In genomic region chr3:37054370-37054769, GRCh38 we compare ENCODE assay signal across 8 cellular contexts.
DNase-seq lines count a peak whose midpoint lies in the region; TF ChIP-seq lines count a peak whose summit lies in the region.

No MANE protein-coding gene starts in this region.

- TF ChIP-seq CTCF in GM13977 (IDR thresholded peaks at IDR 0.05; ENCODE audit: extremely low read depth, insufficient read depth, missing control alignments): no peak

- peak overlapping the region; percentile 88 for H3K27ac ChIP-seq in GM23248

- H3K9me3 Mint-ChIP-seq in stimulated activated naive CD8-positive, alpha-beta T cell treated with anti-CD3 and anti-CD28 coated beads, Interleukin-15, Interleukin-2, amounts not matched to agents 100 ng/mL and 50 ng/mL, for 24 hours: no peaks in the 10 kb centered on the region

- no peaks in the 10 kb centered on the region for H3K27me3 Mint-ChIP-seq in stimulated activated naive CD8-positive, alpha-beta T cell treated with anti-CD3 and anti-CD28 coated beads, Interleukin-15, Interleukin-2, amounts not matched to agents 100 ng/mL and 50 ng/mL, for 24 hours

- peaks cover 62% of the 10 kb centered on the region for H3F3A ChIP-seq in GM23248 (ENCODE audit: insufficient read depth)

- peak overlapping the region; percentile 95 for H3K27ac Mint-ChIP-seq in stimulated activated naive CD8-positive, alpha-beta T cell treated with anti-CD3 and anti-CD28 coated beads, Interleukin-15, Interleukin-2, amounts not matched to agents 100 ng/mL and 50 ng/mL, for 24 hours

- peaks cover 39% of the 10 kb centered on the region for H3K4me1 ChIP-seq in GM23248 (ENCODE audit: insufficient read depth)

- peaks cover 8% of the 10 kb centered on the region; the same call in 1 of the 2 replicates for H3K79me2 ChIP-seq in GM23248 (ENCODE audit: insufficient read depth)

- H4K20me1 ChIP-seq in GM23248 (ENCODE audit: insufficient read depth): no peaks in the 10 kb centered on the region

- H3K4me2 ChIP-seq in GM23248 (ENCODE audit: unreplicated experiment): peak overlapping the region; percentile 30

- peaks cover 77% of the 10 kb centered on the region for H3K36me3 ChIP-seq in GM23248 (ENCODE audit: low read depth)

- H3K9ac ChIP-seq in GM23248: peak overlapping the region; percentile 55

- no peaks in the 10 kb centered on the region for H3K9me3 ChIP-seq in GM23248 (ENCODE audit: low read depth)

- peak; percentile 56 for DNase-seq in GM13977 (ENCODE audit: low spot score)
- DNase-seq in GM23248: peak; percentile 95
- DNase-seq in MV-4-11 (lab: John Stamatoyannopoulos, UW): peak; percentile 89
- DNase-seq in fibroblast of gingiva (ENCODE audit: low read depth): peak; percentile 94
- DNase-seq in iPS-NIHi11 (ENCODE audit: low spot score): no peak
- no peak for DNase-seq in NCI-H2196 (lab: John Stamatoyannopoulos, UW; ENCODE audit: unreplicated experiment)
- DNase-seq in NCI-H510A treated with DMSO at 0.1 percent for 48 hours (lab: John Stamatoyannopoulos, UW): no peak

- 0 to 3% methylated on average over 3 of the region's 3 CpGs for WGBS in GM23248 (ENCODE audit: low coverage in 1 of 2, low lambda C conversion rate in 2 of 2, missing lambda C conversion rate in 2 of 2), 2 experiments

- peak overlapping the region; percentile 47 for H3K4me3 Mint-ChIP-seq in stimulated activated naive CD8-positive, alpha-beta T cell treated with anti-CD3 and anti-CD28 coated beads, Interleukin-15, Interleukin-2, amounts not matched to agents 100 ng/mL and 50 ng/mL, for 24 hours

- peaks cover 30% of the 10 kb centered on the region for H3K4me1 Mint-ChIP-seq in stimulated activated naive CD8-positive, alpha-beta T cell treated with anti-CD3 and anti-CD28 coated beads, Interleukin-15, Interleukin-2, amounts not matched to agents 100 ng/mL and 50 ng/mL, for 24 hours (ENCODE audit: low read depth)

- in situ Hi-C loops in GM13977 (cut with MboI; ENCODE audit: low pct_unique_long_range_greater_than_20kb, low sequenced_read_pairs, unreplicated experiment): no loop called here
- in situ Hi-C loops in GM23248 (cut with MboI): no loop called here

- no peaks in the 10 kb centered on the region for H3K27me3 ChIP-seq in GM23248 (replicated peaks; ENCODE audit: insufficient read depth)

- H3K4me3 ChIP-seq in GM23248: 0 out of 2 replicates have a peak overlapping the region, but pooled peaks have one; percentile 1

- no peaks in the 10 kb centered on the region for H3K9me2 ChIP-seq in GM23248 (ENCODE audit: insufficient read depth)

- peaks cover 70% of the 10 kb centered on the region for H3K36me3 Mint-ChIP-seq in stimulated activated naive CD8-positive, alpha-beta T cell treated with anti-CD3 and anti-CD28 coated beads, Interleukin-15, Interleukin-2, amounts not matched to agents 100 ng/mL and 50 ng/mL, for 24 hours (ENCODE audit: low read depth)

- no peak overlapping the region for H2AFZ ChIP-seq in GM23248

Comparison
In these comparisons a context has a peak if more than half of its experiments do, and no peak if none do; other contexts are left out.
1. DNase-seq: peak in GM13977 (single experiment), GM23248 (single experiment), MV-4-11 (single experiment) and fibroblast of gingiva (single experiment); none in iPS-NIHi11 (single experiment), NCI-H2196 (single experiment) and NCI-H510A treated with DMSO at 0.1 percent for 48 hours (single experiment).